ENCODE assay signal across 1 cellular context in genomic region chr1:230123280-230124186, GRCh38.
TF ChIP-seq lines count a peak whose summit lies in the region.

No MANE protein-coding gene starts in this region.

TF ChIP-seq in K562, 482 proteins besides CTCF, POLR2A, EP300 and RAD21 (continued from another document and continues in another):
- TF ChIP-seq ILF3 (IDR thresholded peaks at IDR 0.05; ENCODE audit: borderline replicate concordance) = no peak
- TF ChIP-seq ZNF3 (CRISPR knock-in tag; IDR thresholded peaks at IDR 0.05) = no peak
- 0 out of 2 replicates have a peak, but pooled peaks have one; percentile 41 for TF ChIP-seq ZNF766 (CRISPR knock-in tag; conservative IDR thresholded peaks at IDR 0.05)
- no peak for TF ChIP-seq ETV5 (CRISPR knock-in tag; IDR thresholded peaks at IDR 0.05; ENCODE audit: low read depth)
- no peak for TF ChIP-seq TFAP4 (CRISPR knock-in tag; IDR thresholded peaks at IDR 0.05; ENCODE audit: borderline replicate concordance)
- no peak for TF ChIP-seq THRB (CRISPR knock-in tag; conservative IDR thresholded peaks at IDR 0.05)
- TF ChIP-seq MCM5 (IDR thresholded peaks at IDR 0.05; ENCODE audit: low read depth) = no peak
- no peak for TF ChIP-seq PRMT5 (CRISPR knock-in tag; IDR thresholded peaks at IDR 0.05)
- no peak for TF ChIP-seq ZNF217 (CRISPR knock-in tag; IDR thresholded peaks at IDR 0.05)
- no peak for TF ChIP-seq PYGO2 (tag; IDR thresholded peaks at IDR 0.05)
- no peak for TF ChIP-seq ELK3 (CRISPR knock-in tag; IDR thresholded peaks at IDR 0.05)
- TF ChIP-seq ZFP91 (CRISPR knock-in tag; IDR thresholded peaks at IDR 0.05) = no peak
- no peak for TF ChIP-seq SNIP1 (IDR thresholded peaks at IDR 0.05; ENCODE audit: low read depth)
- TF ChIP-seq SMARCE1 (IDR thresholded peaks at IDR 0.05) = no peak
- TF ChIP-seq STAT5B (CRISPR knock-in tag; IDR thresholded peaks at IDR 0.05) = no peak
- no peak for TF ChIP-seq RCOR1 (IDR thresholded peaks at IDR 0.05; ENCODE audit: borderline replicate concordance in 1 of 2, low read depth in 2 of 2, low read length in 2 of 2)
- no peak for TF ChIP-seq CEBPB (tag; IDR thresholded peaks at IDR 0.05)
- no peak for TF ChIP-seq NFIC (IDR thresholded peaks at IDR 0.05)
- TF ChIP-seq ZBTB7A (IDR thresholded peaks at IDR 0.05; ENCODE audit: borderline replicate concordance, control insufficient read depth, low read depth, low read length) = no peak
- no peak for TF ChIP-seq STAT6 (CRISPR knock-in tag; IDR thresholded peaks at IDR 0.05)
- TF ChIP-seq NCOA2 (IDR thresholded peaks at IDR 0.05; ENCODE audit: partially characterized antibody in 2 of 2) = no peak
- TF ChIP-seq SMAD2 (IDR thresholded peaks at IDR 0.05; ENCODE audit: low read depth, low read length) = no peak
- no peak for TF ChIP-seq FOXK2 (conservative IDR thresholded peaks at IDR 0.05 in 1 of 2, IDR thresholded peaks at IDR 0.05 in 1 of 2; ENCODE audit: low read depth in 2 of 2)
- no peak for TF ChIP-seq AFF4 (CRISPR knock-in tag; IDR thresholded peaks at IDR 0.05)
- TF ChIP-seq ZBTB49 (CRISPR knock-in tag; IDR thresholded peaks at IDR 0.05; ENCODE audit: borderline replicate concordance) = no peak
- TF ChIP-seq ATF1 (CRISPR knock-in tag; IDR thresholded peaks at IDR 0.05) = no peak
- TF ChIP-seq ATF1 (tag; IDR thresholded peaks at IDR 0.05) = peak; percentile 31; the same call in 1 of the 2 replicates
- TF ChIP-seq FOS (IDR thresholded peaks at IDR 0.05; ENCODE audit: extremely low read depth, insufficient read length) = no peak
- TF ChIP-seq MXI1 (IDR thresholded peaks at IDR 0.05; ENCODE audit: low read depth, low read length) = no peak
- TF ChIP-seq LEF1 (IDR thresholded peaks at IDR 0.05) = no peak
- no peak for TF ChIP-seq ZNF445 (CRISPR knock-in tag; IDR thresholded peaks at IDR 0.05; ENCODE audit: low read depth)
- no peak for TF ChIP-seq HLTF (IDR thresholded peaks at IDR 0.05)
- no peak for TF ChIP-seq ATF3 (IDR thresholded peaks at IDR 0.05)
- TF ChIP-seq ATF3 (CRISPR knock-in tag; conservative IDR thresholded peaks at IDR 0.05) = no peak
- TF ChIP-seq ATF4 (CRISPR knock-in tag; IDR thresholded peaks at IDR 0.05) = no peak
- no peak for TF ChIP-seq EHMT2 (IDR thresholded peaks at IDR 0.05)
- no peak for TF ChIP-seq PRPF4 (IDR thresholded peaks at IDR 0.05; ENCODE audit: insufficient read depth, low read depth, low read length, poor library complexity, severe bottlenecking)
- TF ChIP-seq SAFB2 (IDR thresholded peaks at IDR 0.05; ENCODE audit: borderline replicate concordance, low read depth, low read length, severe bottlenecking) = no peak
- no peak for TF ChIP-seq ELK1 (CRISPR knock-in tag; IDR thresholded peaks at IDR 0.05)
- no peak for TF ChIP-seq MBD2 (IDR thresholded peaks at IDR 0.05; ENCODE audit: borderline replicate concordance, low read depth)
- TF ChIP-seq THAP12 (CRISPR knock-in tag; IDR thresholded peaks at IDR 0.05) = no peak
- no peak for TF ChIP-seq MCM3 (IDR thresholded peaks at IDR 0.05)
- TF ChIP-seq ZNF717 (CRISPR knock-in tag; IDR thresholded peaks at IDR 0.05) = no peak
